In the genomic region with DNA sequence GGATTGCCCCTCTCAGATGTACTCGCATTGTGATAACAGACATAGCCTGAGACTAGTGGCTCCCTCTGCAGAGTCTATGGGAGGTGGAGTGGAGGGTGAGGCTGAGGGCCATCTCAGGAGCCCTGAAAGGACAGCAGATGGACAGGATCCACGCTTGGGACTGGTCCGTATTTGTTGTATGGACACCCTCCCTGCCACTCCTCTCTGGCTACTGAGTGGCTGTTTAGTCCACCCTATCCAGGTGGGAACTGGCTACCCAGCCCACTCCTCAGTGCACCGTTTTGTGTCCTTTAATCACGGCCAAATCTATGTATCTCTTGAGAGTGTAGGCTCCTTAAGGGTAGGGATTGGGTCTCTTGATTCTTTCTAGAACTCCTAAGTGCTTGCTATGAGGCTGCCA, we compare ENCODE assay signal across 30 cellular contexts. TPM values are rescaled to one million over a fixed set of nuclear protein-coding genes. Genes with fewer than 3 reads are reported as not detected.
"Had no signal": no experiment of that assay in that cellular context is flagged by ENCODE, and none has a peak within 500 bp of the region (broad histone marks: within the 10 kb centered on the region; RNA-seq: fewer than 3 reads in every experiment).

No MANE protein-coding gene starts in this region.

- ATAC-seq: foreskin keratinocyte; left colon; left ventricle myocardium superior; lower lobe of right lung; naive thymus-derived CD8-positive, alpha-beta T cell; pancreas; right lobe of liver; stimulated activated effector memory CD8-positive, alpha-beta T cell treated with anti-CD3 and anti-CD28 coated beads, Interleukin-12 subunit alpha, Interleukin-12 subunit beta, amount 100 ng/mL, for 72 hours had no signal

- H3K4me1 ChIP-seq: colonic mucosa had no signal

- H3K27ac ChIP-seq: colonic mucosa, esophagus muscularis mucosa, foreskin keratinocyte, lower lobe of right lung, pancreas, right lobe of liver, thoracic aorta, tibial nerve had no signal

- H3K4me3 Mint-ChIP-seq: central memory CD8-positive, alpha-beta T cell; immature natural killer cell; naive thymus-derived CD8-positive, alpha-beta T cell; nephron progenitor cell; stimulated activated effector memory CD8-positive, alpha-beta T cell treated with anti-CD3 and anti-CD28 coated beads, Interleukin-12 subunit alpha, Interleukin-12 subunit beta, amount 100 ng/mL, for 72 hours had no signal

- H3K36me3 ChIP-seq: colonic mucosa, esophagus muscularis mucosa, lower lobe of right lung, pancreas, right lobe of liver, thoracic aorta, tibial nerve had no signal

- H3K36me3 Mint-ChIP-seq: immature natural killer cell; stimulated activated effector memory CD8-positive, alpha-beta T cell treated with anti-CD3 and anti-CD28 coated beads, Interleukin-12 subunit alpha, Interleukin-12 subunit beta, amount 100 ng/mL, for 72 hours had no signal

- H3K9me3 Mint-ChIP-seq: central memory CD8-positive, alpha-beta T cell; stimulated activated effector memory CD8-positive, alpha-beta T cell treated with anti-CD3 and anti-CD28 coated beads, Interleukin-12 subunit alpha, Interleukin-12 subunit beta, amount 100 ng/mL, for 72 hours had no signal

- H3K27me3 ChIP-seq: right lobe of liver had no signal

- DNase-seq: colonic mucosa; dermis blood vessel endothelial cell; effector memory CD4-positive, alpha-beta T cell; foreskin keratinocyte; hypothalamus; immature natural killer cell; islet precursor cell; kidney glomerular epithelial cell; left colon; left ventricle myocardium superior; lower lobe of right lung; nephron progenitor cell; occipital lobe; pancreas; retina; small intestine; stimulated activated CD4-positive, alpha-beta T cell treated with anti-CD3 and anti-CD28 coated beads, Interleukin-12 subunit alpha, Interleukin-12 subunit beta, amount 100 ng/mL, for 4 hours; stimulated activated CD4-positive, alpha-beta T cell treated with anti-CD3 and anti-CD28 coated beads, Interleukin-1b, Interleukin-23, amount 100 ng/mL, for 48 hours; stimulated activated CD4-positive, alpha-beta T cell treated with anti-CD3 and anti-CD28 coated beads, Interleukin-4, amount 100 ng/mL, for 24 hours; stimulated activated naive CD4-positive, alpha-beta T cell treated with Interleukin-2 at 50 U/mL for 16 hours; substantia nigra had no signal

- H3K27ac Mint-ChIP-seq: immature natural killer cell; naive thymus-derived CD8-positive, alpha-beta T cell; nephron progenitor cell; stimulated activated effector memory CD8-positive, alpha-beta T cell treated with anti-CD3 and anti-CD28 coated beads, Interleukin-12 subunit alpha, Interleukin-12 subunit beta, amount 100 ng/mL, for 72 hours had no signal

- H3K9me3 ChIP-seq: colonic mucosa, pancreas, right lobe of liver had no signal

- H3K4me1 Mint-ChIP-seq: central memory CD8-positive, alpha-beta T cell; immature natural killer cell; naive thymus-derived CD8-positive, alpha-beta T cell; stimulated activated effector memory CD8-positive, alpha-beta T cell treated with anti-CD3 and anti-CD28 coated beads, Interleukin-12 subunit alpha, Interleukin-12 subunit beta, amount 100 ng/mL, for 72 hours had no signal

- H3K4me3 ChIP-seq: colonic mucosa, esophagus muscularis mucosa, lower lobe of right lung, pancreas, right lobe of liver, thoracic aorta, tibial nerve had no signal

RNA-seq across cellular contexts. Expression of a gene that starts 4.5 kb away (rescaled TPM):
- total RNA-seq: foreskin keratinocyte; naive thymus-derived CD8-positive, alpha-beta T cell; pulmonary artery endothelial cell had no signal
- polyA plus RNA-seq: endothelial cell of umbilical vein; immature natural killer cell; naive thymus-derived CD8-positive, alpha-beta T cell had no signal
